20 cellular contexts compared by ENCODE assay signal in genomic region chr20:31551581-31552081, GRCh38. TPM values are rescaled to one million over a fixed set of nuclear protein-coding genes. Genes with fewer than 3 reads are reported as not detected.
DNase-seq lines count a peak whose midpoint lies in the region; ATAC-seq, FAIRE-seq and TF ChIP-seq lines count a peak whose summit lies in the region.
"Had no signal": no experiment of that assay in that cellular context is flagged by ENCODE, and none has a peak within 500 bp of the region (broad histone marks: within the 10 kb centered on the region; RNA-seq: fewer than 3 reads in every experiment).

No MANE protein-coding gene starts in this region.

- 90% methylated on average over 11 of the region's 11 CpGs for WGBS in GM12878 (ENCODE audit: insufficient coverage, insufficient replicate concordance, low lambda C conversion rate, missing lambda C conversion rate)
- 86% methylated on average over 11 of the region's 11 CpGs for WGBS in suprapubic skin

- H3K27me3 Mint-ChIP-seq in activated naive CD4-positive, alpha-beta T cell treated with anti-CD3 and anti-CD28 coated beads, Interleukin-2, amount 50 U/mL, for 24 hours = no peaks in the 10 kb centered on the region
- no peaks in the 10 kb centered on the region for H3K27me3 Mint-ChIP-seq in activated naive CD4-positive, alpha-beta T cell treated with anti-CD3 and anti-CD28 coated beads for 36 hours (ENCODE audit: low read depth)
- H3K27me3 Mint-ChIP-seq: activated CD4-positive, alpha-beta memory T cell treated with anti-CD3 and anti-CD28 coated beads for 36 hours; dendritic cell treated with granulocyte-macrophage colony-stimulating factor and Interleukin-4, amounts not matched to agents 40 ng/mL and 50 ng/mL, for 4 days had no signal

- peaks cover 8% of the 10 kb centered on the region for H3K4me1 Mint-ChIP-seq in activated naive CD4-positive, alpha-beta T cell treated with anti-CD3 and anti-CD28 coated beads, Interleukin-2, amount 50 U/mL, for 24 hours
- peaks cover 20% of the 10 kb centered on the region for H3K4me1 Mint-ChIP-seq in activated naive CD4-positive, alpha-beta T cell treated with anti-CD3 and anti-CD28 coated beads for 36 hours (ENCODE audit: low read depth)

- SMC1A ChIA-PET in GM12878 (lab: Charles Lee; ENCODE audit: uncharacterized antibody, unreplicated experiment) = interaction anchor here (1.8 to 2.6 kb wide), 2 partner anchors 11 to 61 kb away, joined by 5 to 11 read pairs; no protein-coding TSS in a partner anchor

- H3K4me3 ChIP-seq in GM12878 = no peak overlapping the region
- H3K4me3 ChIP-seq in suprapubic skin = no peak overlapping the region
- no peak overlapping the region for H3K4me3 ChIP-seq in tibial artery
- H3K4me3 ChIP-seq: ascending aorta, mucosa of descending colon, upper lobe of right lung had no signal

- peaks cover 22% of the 10 kb centered on the region for H3K79me2 ChIP-seq in GM12878 (ENCODE audit: control insufficient read depth, insufficient read depth, low read length)

- H3K27me3 ChIP-seq in GM12878 (replicated peaks in 1 of 2; ENCODE audit: control insufficient read depth in 2 of 2, insufficient read depth in 2 of 2, low read length in 1 of 2) = no peaks in the 10 kb centered on the region
- no peaks in the 10 kb centered on the region for H3K27me3 ChIP-seq in suprapubic skin
- no peaks in the 10 kb centered on the region for H3K27me3 ChIP-seq in tibial artery
- H3K27me3 ChIP-seq: ascending aorta, upper lobe of right lung had no signal

- peaks cover 2% of the 10 kb centered on the region for H3K36me3 Mint-ChIP-seq in activated naive CD4-positive, alpha-beta T cell treated with anti-CD3 and anti-CD28 coated beads, Interleukin-2, amount 50 U/mL, for 24 hours
- H3K36me3 Mint-ChIP-seq in activated naive CD4-positive, alpha-beta T cell treated with anti-CD3 and anti-CD28 coated beads for 36 hours (ENCODE audit: low read depth) = peaks cover 46% of the 10 kb centered on the region

- no peak overlapping the region for H2AFZ ChIP-seq in GM12878 (ENCODE audit: control insufficient read depth, low read depth, low read length)

- H3K4me1 ChIP-seq in GM12878 (ENCODE audit: control insufficient read depth, insufficient read depth, low read length) (no peaks in the 10 kb centered on the region), suprapubic skin (peaks cover 10% of the 10 kb centered on the region), tibial artery (peaks cover 0 to 14% (median 5%) of the 10 kb centered on the region in 4 donors)
- H3K4me1 ChIP-seq: ascending aorta, upper lobe of right lung had no signal

- RAD21 ChIA-PET in GM12878 (lab: Charles Lee; ENCODE audit: unreplicated experiment) = interaction anchor here (1.8 to 2.0 kb wide), 2 partner anchors 11 to 61 kb away, joined by 5 to 9 read pairs; no protein-coding TSS in a partner anchor

- peak overlapping the region; percentile 46 for H3K27ac Mint-ChIP-seq in activated naive CD4-positive, alpha-beta T cell treated with anti-CD3 and anti-CD28 coated beads, Interleukin-2, amount 50 U/mL, for 24 hours
- H3K27ac Mint-ChIP-seq in activated naive CD4-positive, alpha-beta T cell treated with anti-CD3 and anti-CD28 coated beads for 36 hours = no peak overlapping the region
- H3K27ac Mint-ChIP-seq: activated CD4-positive, alpha-beta memory T cell treated with anti-CD3 and anti-CD28 coated beads for 36 hours; dendritic cell treated with granulocyte-macrophage colony-stimulating factor and Interleukin-4, amounts not matched to agents 40 ng/mL and 50 ng/mL, for 4 days had no signal

- no peak for TF ChIP-seq RAD21 in GM12878 (IDR thresholded peaks at IDR 0.05; ENCODE audit: insufficient read depth, low read depth, low read length)

- H4K20me1 ChIP-seq in GM12878 (ENCODE audit: control insufficient read depth, insufficient read depth) = no peaks in the 10 kb centered on the region

- H3K36me3 ChIP-seq in GM12878 (ENCODE audit: control insufficient read depth in 2 of 2, insufficient read depth in 2 of 2, low read length in 1 of 2) (peaks cover 30 to 40% of the 10 kb centered on the region in 2 experiments), suprapubic skin (peaks cover 72% of the 10 kb centered on the region), tibial artery (peaks cover 32 to 85% (median 69%) of the 10 kb centered on the region in 3 donors)

- TF ChIP-seq CTCF in GM12878 (IDR thresholded peaks at IDR 0.05 in 2 of 3, conservative IDR thresholded peaks at IDR 0.05 in 1 of 3; ENCODE audit: control insufficient read depth in 2 of 3, extremely low read depth in 1 of 3, insufficient read depth in 1 of 3, low read depth in 3 of 3, low read length in 3 of 3) (no peak), suprapubic skin (IDR thresholded peaks at IDR 0.05) (no peak), tibial artery (IDR thresholded peaks at IDR 0.05) (no peak)

- in situ Hi-C loops in GM12878 (cut with MboI) = no loop called here

- POLR2A ChIA-PET in GM12878 (lab: Charles Lee) = no interaction called here

- no peak overlapping the region for H3K4me2 ChIP-seq in GM12878 (ENCODE audit: control insufficient read depth, insufficient read depth)

- H3K9me3 Mint-ChIP-seq in activated naive CD4-positive, alpha-beta T cell treated with anti-CD3 and anti-CD28 coated beads, Interleukin-2, amount 50 U/mL, for 24 hours = no peaks in the 10 kb centered on the region
- H3K9me3 Mint-ChIP-seq in activated naive CD4-positive, alpha-beta T cell treated with anti-CD3 and anti-CD28 coated beads for 36 hours = no peaks in the 10 kb centered on the region
- H3K9me3 Mint-ChIP-seq: activated CD4-positive, alpha-beta memory T cell treated with anti-CD3 and anti-CD28 coated beads for 36 hours; dendritic cell treated with granulocyte-macrophage colony-stimulating factor and Interleukin-4, amounts not matched to agents 40 ng/mL and 50 ng/mL, for 4 days had no signal

- H3K27ac ChIP-seq in GM12878 (ENCODE audit: control insufficient read depth, insufficient read depth) (no peak overlapping the region), suprapubic skin (peak overlapping the region; percentile 11), tibial artery (no peak overlapping the region)
- H3K27ac ChIP-seq: ascending aorta, upper lobe of right lung had no signal

- no peaks in the 10 kb centered on the region for H3K9me3 ChIP-seq in GM12878 (replicated peaks; ENCODE audit: control insufficient read depth, insufficient read depth, low read length)
- H3K9me3 ChIP-seq in suprapubic skin = no peaks in the 10 kb centered on the region
- H3K9me3 ChIP-seq in tibial artery = no peaks in the 10 kb centered on the region
- H3K9me3 ChIP-seq: ascending aorta, mucosa of descending colon, upper lobe of right lung had no signal

- H3K4me3 Mint-ChIP-seq in activated naive CD4-positive, alpha-beta T cell treated with anti-CD3 and anti-CD28 coated beads, Interleukin-2, amount 50 U/mL, for 24 hours = no peak overlapping the region
- H3K4me3 Mint-ChIP-seq in activated naive CD4-positive, alpha-beta T cell treated with anti-CD3 and anti-CD28 coated beads for 36 hours = no peak overlapping the region
- H3K4me3 Mint-ChIP-seq: activated CD4-positive, alpha-beta memory T cell treated with anti-CD3 and anti-CD28 coated beads for 36 hours; dendritic cell treated with granulocyte-macrophage colony-stimulating factor and Interleukin-4, amounts not matched to agents 40 ng/mL and 50 ng/mL, for 4 days had no signal

- no peak for FAIRE-seq in GM12878 (lab: Jason Lieb, UNC)
- FAIRE-seq: A204.1, keratinocyte had no signal

- TF ChIP-seq EP300 in GM12878 (IDR thresholded peaks at IDR 0.05; ENCODE audit: borderline replicate concordance in 1 of 2, control insufficient read depth in 1 of 2, low read depth in 2 of 2, low read length in 2 of 2) = no peak
- TF ChIP-seq EP300 in suprapubic skin (IDR thresholded peaks at IDR 0.05) = no peak

- TSS peak; percentile 1 for BruUV-seq in GM12878 (replicated peaks; lab: Mats Ljungman, UMichigan)

- TF ChIP-seq POLR2A in GM12878 (IDR thresholded peaks at IDR 0.05; ENCODE audit: low read depth, low read length) = no peak
- no peak for TF ChIP-seq POLR2A in suprapubic skin (IDR thresholded peaks at IDR 0.05)

- no peak overlapping the region for H3K9ac ChIP-seq in GM12878 (ENCODE audit: control insufficient read depth, insufficient read depth, low read length)

- CTCF ChIA-PET in activated naive CD4-positive, alpha-beta T cell treated with anti-CD3 and anti-CD28 coated beads for 36 hours (lab: Charles Lee) = interaction anchor here (0.7 to 14.5 kb wide), 4 partner anchors 8 to 60 kb away, joined by 5 to 321 read pairs (median 70); no protein-coding TSS in a partner anchor
- CTCF ChIA-PET in GM12878 (lab: Yijun Ruan, JAX) = interaction anchor here (0.9 to 29.1 kb wide), 3 partner anchors 10 to 59 kb away, joined by 3 to 958 read pairs (median 56); partner anchors contain the start of gene ID1

- no peak for DNase-seq in activated naive CD4-positive, alpha-beta T cell treated with anti-CD3 and anti-CD28 coated beads for 36 hours
- DNase-seq in GM12878 (ENCODE audit: low read depth, low spot score) = no peak
- DNase-seq in left lobe of liver (ENCODE audit: low spot score) = peak; percentile 68
- DNase-seq in suprapubic skin (ENCODE audit: low spot score in 2 of 2) = no peak
- no peak for DNase-seq in HUDEP-2 (lab: John Stamatoyannopoulos, UW; ENCODE audit: unreplicated experiment in 76 of 76)
- no peak for DNase-seq in tibial artery
- no peak for DNase-seq in midbrain (lab: John Stamatoyannopoulos, UW)
- DNase-seq: activated CD4-positive, alpha-beta memory T cell treated with anti-CD3 and anti-CD28 coated beads for 36 hours; NCI-H1092; NCI-H2107; PC-3; stimulated activated CD4-positive, alpha-beta T cell treated with anti-CD3 and anti-CD28 coated beads, Interleukin-4, amount 100 ng/mL, for 1 hour; upper lobe of right lung had no signal

- intact Hi-C loops in activated naive CD4-positive, alpha-beta T cell treated with anti-CD3 and anti-CD28 coated beads for 36 hours (cut with micrococcal nuclease) = no loop called here
- intact Hi-C loops in GM12878 (cut with micrococcal nuclease; ENCODE audit: unreplicated experiment) = no loop called here
- intact Hi-C loops in tibial artery (cut with DNase I; ENCODE audit: low total_unique reads) = no loop called here

- ATAC-seq in GM12878 (no peak), left lobe of liver (peak; percentile 76)
- ATAC-seq: esophagus mucosa, mucosa of descending colon, PC-3, upper lobe of right lung had no signal

RNA-seq across cellular contexts. Expression of gene HM13, which starts 37.4 kb away (rescaled TPM):
- 10 to 100 TPM; 67.3 to 69.4 TPM for total RNA-seq in activated naive CD4-positive, alpha-beta T cell treated with anti-CD3 and anti-CD28 coated beads for 36 hours
- total RNA-seq in GM12878 (2013; cell fraction: nucleolus; rRNA removed) = 153 and 154 TPM in 2 replicates
- total RNA-seq in GM12878 (2014; rRNA removed) = 39.6 and 57.8 TPM in 2 replicates
- total RNA-seq in GM12878 (2014; rRNA removed; fragmentation: Illumina TruSeq; extraction: Trizol) = 59.2 and 62.5 TPM in 2 replicates
- total RNA-seq in GM12878 (2021) = 106 and 123 TPM in 2 replicates
- polyA plus RNA-seq in GM12878 (2011; ENCODE audit: low read depth) = 80.2 TPM
- 48.7 and 89.4 TPM in 2 replicates for polyA plus RNA-seq in GM12878 (2011; rRNA removed)
- polyA plus RNA-seq in GM12878 (2011; cell fraction: cytosol; rRNA removed) = 77.5 and 90.4 TPM in 2 replicates
- polyA plus RNA-seq in GM12878 (2011; cell fraction: nucleus; rRNA removed) = 105 and 115 TPM in 2 replicates
- 77.8 and 94.7 TPM in 2 replicates for polyA plus RNA-seq in GM12878 (2012)
- 66.1 and 74.0 TPM in 2 replicates for polyA plus RNA-seq in GM12878 (2014; fragmentation: Illumina TruSeq; extraction: Trizol)
- polyA plus RNA-seq in GM12878 (2014; fragmentation: Nextera tagmentation; extraction: Ambion mirVana) = 10 to 100 TPM in 1 of 2 experiments, 1 to 10 TPM in 1; 4.8 to 17.5 TPM
- 95.2 and 98.5 TPM in 2 replicates for polyA plus RNA-seq in GM12878 (2014; rRNA removed)
- polyA plus RNA-seq in GM12878 (2016; fragmentation: Nextera tagmentation; extraction: Ambion mirVana) = 100 to 1,000 TPM; 177 to 185 TPM
- polyA minus RNA-seq in GM12878 (2011; rRNA and poly(A)+ RNA removed) = 91.0 and 95.2 TPM in 2 replicates
- 30.7 and 40.6 TPM in 2 replicates for polyA minus RNA-seq in GM12878 (2011; cell fraction: cytosol; rRNA and poly(A)+ RNA removed)
- 57.9 and 112 TPM in 2 replicates for polyA minus RNA-seq in GM12878 (2011; cell fraction: nucleus; rRNA and poly(A)+ RNA removed)
- total RNA-seq in left lobe of liver = 147 TPM
- total RNA-seq in suprapubic skin = 10 to 100 TPM; 44.3 to 59.7 (median 54.4) TPM

RNA-seq across cellular contexts. Expression of gene ID1, which starts 53.5 kb away (rescaled TPM):
- 1 to 10 TPM; 1.8 to 2.4 TPM for total RNA-seq in activated naive CD4-positive, alpha-beta T cell treated with anti-CD3 and anti-CD28 coated beads for 36 hours
- total RNA-seq in GM12878 (2013; cell fraction: nucleolus; rRNA removed) = 0.56 and 1.1 TPM in 2 replicates
- 0.38 and 0.56 TPM in 2 replicates for total RNA-seq in GM12878 (2014; rRNA removed)
- total RNA-seq in GM12878 (2014; rRNA removed; fragmentation: Illumina TruSeq; extraction: Trizol) = 0.13 and 0.14 TPM in 2 replicates
- 0.49 and 1.0 TPM in 2 replicates for total RNA-seq in GM12878 (2021)
- not detected for polyA plus RNA-seq in GM12878 (2011; ENCODE audit: low read depth)
- polyA plus RNA-seq in GM12878 (2011; rRNA removed) = 0.31 TPM in 1 of 2 replicates, not detected in the other
- polyA plus RNA-seq in GM12878 (2011; cell fraction: cytosol; rRNA removed) = 1.1 and 1.2 TPM in 2 replicates
- 1.2 and 1.7 TPM in 2 replicates for polyA plus RNA-seq in GM12878 (2011; cell fraction: nucleus; rRNA removed)
- polyA plus RNA-seq in GM12878 (2012) = 0.15 and 0.21 TPM in 2 replicates
- not detected in 2 replicates for polyA plus RNA-seq in GM12878 (2014; fragmentation: Illumina TruSeq; extraction: Trizol)
- polyA plus RNA-seq in GM12878 (2014; fragmentation: Nextera tagmentation; extraction: Ambion mirVana) = under 1 TPM in 1 of 2 experiments, not detected in 1; 0.09 TPM
- polyA plus RNA-seq in GM12878 (2014; rRNA removed) = 0.46 and 0.71 TPM in 2 replicates
- 1 to 10 TPM in 1 of 2 experiments, under 1 TPM in 1; 0.87 to 1.3 TPM for polyA plus RNA-seq in GM12878 (2016; fragmentation: Nextera tagmentation; extraction: Ambion mirVana)
- 0.62 TPM in 1 of 2 replicates, not detected in the other for polyA minus RNA-seq in GM12878 (2011; rRNA and poly(A)+ RNA removed)
- polyA minus RNA-seq in GM12878 (2011; cell fraction: cytosol; rRNA and poly(A)+ RNA removed) = 8.9 and 10.8 TPM in 2 replicates
- polyA minus RNA-seq in GM12878 (2011; cell fraction: nucleus; rRNA and poly(A)+ RNA removed) = 1.7 and 4.2 TPM in 2 replicates
- 37.2 TPM for total RNA-seq in left lobe of liver
- total RNA-seq in suprapubic skin = 100 to 1,000 TPM; 335 to 766 (median 507) TPM

Comparison
In these comparisons a context has a peak if more than half of its experiments do, and no peak if none do; other contexts are left out.
1. RNA of gene ID1, which starts 53.5 kb away (total RNA-seq): 335 to 766 TPM in suprapubic skin and 37.2 TPM in left lobe of liver (single experiment); 1.8 to 2.4 TPM in activated naive CD4-positive, alpha-beta T cell treated with anti-CD3 and anti-CD28 coated beads for 36 hours and 0.13 to 1.1 TPM in GM12878; every median in the first group is over 10 times any median in the second.